In the genomic region with DNA sequence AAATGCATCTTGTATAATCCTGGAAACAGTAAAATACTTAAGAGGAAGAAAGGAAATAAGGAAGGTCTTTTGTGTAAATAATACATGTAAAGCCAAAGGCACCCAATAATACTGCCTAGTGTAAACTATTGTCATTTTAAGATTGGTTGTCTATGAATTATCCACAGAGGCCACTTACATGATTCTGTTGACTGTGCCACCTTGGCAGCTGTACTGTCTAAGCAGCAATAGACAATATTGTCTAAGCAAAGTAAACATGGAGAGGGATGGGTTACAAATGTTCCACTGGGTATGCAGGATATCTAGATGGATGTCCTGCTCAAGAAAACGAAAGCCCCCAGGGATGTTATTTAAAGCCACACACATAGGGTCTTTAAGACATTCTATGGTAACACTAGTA, we compare ENCODE assay signal across 29 cellular contexts.
"Had no signal": no experiment of that assay in that cellular context is flagged by ENCODE, and none has a peak within 500 bp of the region (broad histone marks: within the 10 kb centered on the region; RNA-seq: fewer than 3 reads in every experiment).

No MANE protein-coding gene starts in this region.

- H3K4me3 ChIP-seq: ascending aorta, breast epithelium, cardiac muscle cell, colonic mucosa, esophagus squamous epithelium, gastroesophageal sphincter, heart right ventricle had no signal

- ATAC-seq: activated naive CD4-positive, alpha-beta T cell treated with anti-CD3 and anti-CD28 coated beads, Interleukin-2, amount 50 U/mL, for 72 hours; activated T-cell treated with anti-CD3 and anti-CD28 coated beads, Interleukin-2, amount 50 U/mL, for 72 hours; gastroesophageal sphincter; heart right ventricle; T-helper 17 cell; WTC11 had no signal

- H3K27ac ChIP-seq: ascending aorta, breast epithelium, cardiac muscle cell, colonic mucosa, epithelial cell of prostate, esophagus squamous epithelium, gastroesophageal sphincter, heart right ventricle had no signal

- DNase-seq: activated CD4-positive, alpha-beta memory T cell treated with anti-CD3 and anti-CD28 coated beads, Interleukin-2, amount 10 ng/mL, durations not matched to agents 7 days and 5 days; activated CD4-positive, alpha-beta T cell treated with anti-CD3 and anti-CD28 coated beads for 1 hour; activated CD4-positive, alpha-beta T cell treated with anti-CD3 and anti-CD28 coated beads for 4 hours; activated CD4-positive, alpha-beta T cell treated with anti-CD3 and anti-CD28 coated beads, Interleukin-2, amount 10 ng/mL, durations not matched to agents 7 days and 5 days; activated CD4-positive, alpha-beta T cell treated with anti-CD3 and anti-CD28 coated beads, Interleukin-2, amount 50 U/mL, for 4 hours; activated CD8-positive, alpha-beta memory T cell treated with anti-CD3 and anti-CD28 coated beads, Interleukin-2, amount 50 U/mL, for 48 hours; activated gamma-delta T cell; activated naive CD4-positive, alpha-beta T cell; activated naive CD4-positive, alpha-beta T cell treated with anti-CD3 and anti-CD28 coated beads, Interleukin-2, amount 10 ng/mL, durations not matched to agents 7 days and 5 days; activated naive CD8-positive, alpha-beta T cell treated with anti-CD3 and anti-CD28 coated beads, Interleukin-2, amount 10 ng/mL, durations not matched to agents 7 days and 5 days; activated T-cell treated with anti-CD3 and anti-CD28 coated beads for 4 hours; activated T-cell treated with anti-CD3 and anti-CD28 coated beads, Interleukin-2, amount 50 U/mL, for 24 hours; activated T-cell treated with anti-CD3 and anti-CD28 coated beads, Interleukin-2, amount 50 U/mL, for 72 hours; central memory CD4-positive, alpha-beta T cell; cerebellar nuclear complex; colonic mucosa; effector CD8-positive, alpha-beta T cell; esophagus squamous epithelium; foreskin melanocyte; heart right ventricle; T-helper 17 cell; T1000 had no signal
